In the genomic region with DNA sequence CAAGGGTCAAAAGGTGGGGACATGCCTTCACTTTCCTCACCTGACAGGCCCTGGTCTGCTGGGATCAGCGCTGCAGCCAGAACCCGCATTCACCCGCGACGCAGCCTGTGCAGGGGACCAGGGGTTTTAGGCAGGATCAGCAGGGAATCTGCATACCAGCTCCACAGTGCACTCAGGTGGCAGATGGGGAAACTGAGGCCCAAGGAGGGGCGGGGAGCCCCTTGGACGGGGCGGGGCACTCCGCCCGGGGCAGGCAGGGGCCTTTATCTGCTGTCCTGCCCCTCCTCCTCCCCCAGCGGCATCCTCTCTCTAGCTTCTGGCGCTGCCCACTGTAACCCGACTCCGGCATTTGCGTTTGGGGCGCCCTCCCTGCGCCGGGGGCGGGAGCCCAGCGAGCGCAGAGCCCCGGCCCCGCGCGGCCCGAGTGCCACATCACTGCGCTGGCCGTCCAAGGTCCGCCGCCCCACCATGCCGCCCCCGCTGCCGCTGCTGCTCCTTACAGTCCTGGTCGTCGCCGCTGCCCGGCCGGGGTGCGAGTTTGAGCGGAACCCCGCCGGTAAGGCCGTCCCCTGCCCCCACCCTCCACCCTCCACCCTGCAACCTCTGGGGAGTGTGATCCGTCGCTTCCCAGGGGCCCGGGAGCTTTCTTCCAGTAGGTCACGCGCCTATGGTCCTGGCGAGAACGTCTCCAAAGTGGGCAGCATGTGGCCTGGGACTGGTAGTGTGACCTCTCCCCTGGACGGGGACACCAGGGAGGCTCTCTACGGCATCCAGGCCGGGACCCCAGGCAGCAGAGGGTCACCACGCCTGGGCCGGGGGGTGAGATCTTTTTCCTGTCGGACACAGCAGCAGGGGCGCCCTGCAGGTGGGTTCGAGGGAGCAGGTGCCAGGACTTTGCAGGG, we compare ENCODE assay signal across 11 cellular contexts. TPM values are rescaled to one million over a fixed set of nuclear protein-coding genes. Genes with fewer than 3 reads are reported as not detected.
A peak's percentile ranks its signal among the peaks of the same experiment; 100 is the strongest.
DNase-seq lines count a peak whose midpoint lies in the region; ATAC-seq and TF ChIP-seq lines count a peak whose summit lies in the region.
"Had no signal": no experiment of that assay in that cellular context is flagged by ENCODE, and none has a peak within 500 bp of the region (broad histone marks: within the 10 kb centered on the region; RNA-seq: fewer than 3 reads in every experiment).

A gene (plus strand): TSS at position 400 of the 902 bp plus-strand sequence. CDS start 69 bp downstream, at position 469.

- H3K4me3 Mint-ChIP-seq in brain, result peak within 1 kb of the TSS in 3 of 5 experiments; percentile 49 to 73 (median 50)
- H3K4me3 Mint-ChIP-seq in CD4-positive, alpha-beta T cell, result no peak within 1 kb of the TSS
- H3K4me3 Mint-ChIP-seq: activated T-helper 17 cell treated with anti-CD3 and anti-CD28 coated beads, Interleukin-2, amount 50 U/mL, for 72 hours; T-helper 1 cell treated with Interleukin-12 subunit alpha and Interleukin-12 subunit beta and Interleukin-4 antibody, amounts not matched to agents 30 μg/mL and 1 μg/mL, for 36 hours had no signal

- intact Hi-C loops in thyroid gland (cut with DNase I), result loop anchor here (10.0 kb wide), 1 partner anchor 348 kb away; no protein-coding TSS in a partner anchor
- intact Hi-C loops in CD4-positive, alpha-beta T cell (cut with DNase I, micrococcal nuclease), result loop anchor here in 1 of 2 experiments (10.0 kb wide), 1 partner anchor 348 kb away; no protein-coding TSS in a partner anchor

- peaks cover 70% of the 10 kb centered on the region for H3K27me3 Mint-ChIP-seq in brain
- H3K27me3 Mint-ChIP-seq in CD4-positive, alpha-beta T cell, result peaks cover 47% of the 10 kb centered on the region

- H3K27ac Mint-ChIP-seq in brain, result no peak within 1 kb of the TSS
- no peak within 1 kb of the TSS for H3K27ac Mint-ChIP-seq in CD4-positive, alpha-beta T cell
- H3K27ac Mint-ChIP-seq: activated T-helper 17 cell treated with anti-CD3 and anti-CD28 coated beads, Interleukin-2, amount 50 U/mL, for 72 hours; T-helper 1 cell treated with Interleukin-12 subunit alpha and Interleukin-12 subunit beta and Interleukin-4 antibody, amounts not matched to agents 30 μg/mL and 1 μg/mL, for 36 hours had no signal

- H3K9me3 ChIP-seq in HUES48 (ENCODE audit: control insufficient read depth, insufficient read depth, low read length) (no peaks in the 10 kb centered on the region), thyroid gland (no peaks in the 10 kb centered on the region)
- no peaks in the 10 kb centered on the region for H3K9me3 ChIP-seq in CD4-positive, alpha-beta T cell (ENCODE audit: control insufficient read depth, low read length)

- POLR2A ChIA-PET in CD4-positive, alpha-beta T cell (lab: Charles Lee), result no interaction called here

- H3K36me3 ChIP-seq in HUES48 (ENCODE audit: control insufficient read depth, insufficient read depth, low read length) (0 out of 2 replicates have a peak, but pooled peaks cover 6% of the 10 kb centered on the region), thyroid gland (no peaks in the 10 kb centered on the region)

- DNase-seq in iris pigment epithelial cell (ENCODE audit: low read depth) (peak; percentile 63), thyroid gland (peak; percentile 29 to 47), NCI-H510A (lab: John Stamatoyannopoulos, UW) (no peak)
- DNase-seq in CD4-positive, alpha-beta T cell, result no peak
- DNase-seq in activated CD8-positive, alpha-beta memory T cell treated with anti-CD3 and anti-CD28 coated beads, Interleukin-2, amount 50 U/mL, for 4 hours, result no peak
- DNase-seq: GOT3 had no signal

- H3K27me3 ChIP-seq in HUES48 (ENCODE audit: control insufficient read depth, insufficient read depth, low read length), result peaks cover 8% of the 10 kb centered on the region; the same call in 1 of the 2 replicates
- no peaks in the 10 kb centered on the region for H3K27me3 ChIP-seq in thyroid gland
- H3K27me3 ChIP-seq in CD4-positive, alpha-beta T cell (ENCODE audit: control insufficient read depth, insufficient read depth, low read length), result peaks cover 42% of the 10 kb centered on the region

- H3K9ac ChIP-seq in HUES48 (ENCODE audit: low read depth, low read length), result peak within 1 kb of the TSS; percentile 53

- H3K4me1 Mint-ChIP-seq in brain, result peaks cover 23% of the 10 kb centered on the region
- no peaks in the 10 kb centered on the region for H3K4me1 Mint-ChIP-seq in CD4-positive, alpha-beta T cell (ENCODE audit: low read depth)
- H3K4me1 Mint-ChIP-seq: activated T-helper 17 cell treated with anti-CD3 and anti-CD28 coated beads, Interleukin-2, amount 50 U/mL, for 72 hours had no signal

- peaks cover 0 to 6% (median 0%) of the 10 kb centered on the region in 5 experiments for H3K9me3 Mint-ChIP-seq in brain
- no peaks in the 10 kb centered on the region for H3K9me3 Mint-ChIP-seq in CD4-positive, alpha-beta T cell
- H3K9me3 Mint-ChIP-seq: activated T-helper 17 cell treated with anti-CD3 and anti-CD28 coated beads, Interleukin-2, amount 50 U/mL, for 72 hours; T-helper 1 cell treated with Interleukin-12 subunit alpha and Interleukin-12 subunit beta and Interleukin-4 antibody, amounts not matched to agents 30 μg/mL and 1 μg/mL, for 36 hours had no signal

- H3K27ac ChIP-seq in HUES48 (ENCODE audit: low read depth, low read length), result no peak within 1 kb of the TSS
- H3K27ac ChIP-seq in thyroid gland, result no peak within 1 kb of the TSS
- H3K27ac ChIP-seq in CD4-positive, alpha-beta T cell (ENCODE audit: low read depth, low read length), result no peak within 1 kb of the TSS

- TF ChIP-seq CTCF in brain (conservative IDR thresholded peaks at IDR 0.05) (no peak), thyroid gland (IDR thresholded peaks at IDR 0.05) (no peak)
- TF ChIP-seq CTCF in CD4-positive, alpha-beta T cell (IDR thresholded peaks at IDR 0.05), result no peak

- H3K4me1 ChIP-seq in HUES48 (ENCODE audit: control insufficient read depth, insufficient read depth, low read length) (peaks cover 14% of the 10 kb centered on the region), thyroid gland (peaks cover 11 to 34% of the 10 kb centered on the region in 2 donors)

- peak within 1 kb of the TSS; percentile 74 for H3K4me3 ChIP-seq in HUES48 (ENCODE audit: low read depth, low read length)
- peak within 1 kb of the TSS in 1 of 3 donors; percentile 29 for H3K4me3 ChIP-seq in thyroid gland (replicated peaks in 1 of 3)

- H3K36me3 Mint-ChIP-seq in brain, result no peaks in the 10 kb centered on the region
- H3K36me3 Mint-ChIP-seq in CD4-positive, alpha-beta T cell (ENCODE audit: low read depth), result no peaks in the 10 kb centered on the region

- WGBS in thyroid gland, 2 donors, result 0 to 31% methylated on average over 2 to 8 of the region's 58 CpGs

- no peak for ATAC-seq in HG02840 (IDR thresholded peaks at IDR 0.05; ENCODE audit: low FRiP score, unreplicated experiment)
- no peak for ATAC-seq in CD4-positive, alpha-beta T cell (ENCODE audit: poor library complexity)
- ATAC-seq: activated T-helper 17 cell treated with anti-CD3 and anti-CD28 coated beads, Interleukin-2, amount 50 U/mL, for 72 hours had no signal

- TF ChIP-seq POLR2A in thyroid gland (IDR thresholded peaks at IDR 0.05), result no peak

- CTCF ChIA-PET in CD4-positive, alpha-beta T cell (lab: Charles Lee), result no interaction called here

RNA-seq across cellular contexts. Expression of the gene that starts here (rescaled TPM):
- 2.9 TPM for polyA plus RNA-seq in brain (ENCODE audit: insufficient read depth, low read depth, low replicate concordance)
- 10 to 100 TPM in 1 of 4 donors, 1 to 10 TPM in 3; 4.1 to 12.9 (median 6.5) TPM for total RNA-seq in thyroid gland
- total RNA-seq in CD4-positive, alpha-beta T cell, result not detected
- total RNA-seq: activated T-helper 17 cell treated with anti-CD3 and anti-CD28 coated beads, Interleukin-2, amount 50 U/mL, for 72 hours had no signal

Comparison
In these comparisons a context has a peak if more than half of its experiments do, and no peak if none do; other contexts are left out.
1. RNA of the gene that starts here (total RNA-seq): 4.1 to 12.9 TPM in thyroid gland; not detected in CD4-positive, alpha-beta T cell; every median in the first group is over 4 times any median in the second.
2. DNase-seq: peak in iris pigment epithelial cell (single experiment) and thyroid gland (2 of 2); none in CD4-positive, alpha-beta T cell (0 of 10), NCI-H510A (single experiment) and activated CD8-positive, alpha-beta memory T cell treated with anti-CD3 and anti-CD28 coated beads, Interleukin-2, amount 50 U/mL, for 4 hours (single experiment).